ENCODE assay signal across 10 cellular contexts in the genomic region with DNA sequence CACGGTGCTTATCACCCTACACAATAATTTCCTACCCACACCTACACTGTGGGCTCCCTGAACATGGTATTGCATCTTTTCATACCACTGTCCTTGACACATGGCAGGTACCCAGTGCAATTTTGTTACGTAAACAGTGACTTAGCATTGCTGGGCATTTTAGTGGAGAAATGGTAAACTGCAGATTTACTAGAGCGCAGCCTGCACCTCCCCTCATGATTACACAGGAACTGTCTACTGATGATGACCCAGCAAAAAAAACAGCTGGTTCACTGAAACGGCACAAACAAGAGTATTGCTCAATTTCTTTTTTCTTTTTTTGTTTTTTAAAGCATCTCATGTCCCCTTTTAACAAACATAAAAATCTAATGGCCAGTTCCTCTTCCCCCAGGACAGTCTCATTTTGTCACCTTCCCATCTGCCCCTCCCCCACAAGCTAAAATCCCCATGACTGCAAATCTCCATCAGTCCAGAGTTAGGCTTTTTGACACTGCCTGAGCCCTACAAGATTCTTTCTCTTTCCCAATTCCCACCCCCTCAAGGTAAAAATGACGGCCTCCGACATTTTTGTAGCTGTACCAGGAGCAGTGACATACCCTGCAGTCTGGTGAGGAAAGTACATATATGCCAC. TPM values are rescaled to one million over a fixed set of nuclear protein-coding genes. Genes with fewer than 3 reads are reported as not detected.
A peak's percentile ranks its signal among the peaks of the same experiment; 100 is the strongest.
DNase-seq lines count a peak whose midpoint lies in the region; ATAC-seq, FAIRE-seq and TF ChIP-seq lines count a peak whose summit lies in the region.
"Had no signal": no experiment of that assay in that cellular context is flagged by ENCODE, and none has a peak within 500 bp of the region (broad histone marks: within the 10 kb centered on the region; RNA-seq: fewer than 3 reads in every experiment).

No MANE protein-coding gene starts in this region.

- TF ChIP-seq CTCF in activated CD8-positive, alpha-beta T cell treated with anti-CD3 and anti-CD28 coated beads for 36 hours (IDR thresholded peaks at IDR 0.05): no peak
- TF ChIP-seq CTCF in HepG2 (CRISPR knock-in tag; IDR thresholded peaks at IDR 0.05): no peak
- no peak for TF ChIP-seq CTCF in type B pancreatic cell (conservative IDR thresholded peaks at IDR 0.05)
- TF ChIP-seq CTCF in osteocyte (IDR thresholded peaks at IDR 0.05): no peak

- ATAC-seq in activated CD8-positive, alpha-beta T cell treated with anti-CD3 and anti-CD28 coated beads for 36 hours: no peak
- ATAC-seq in HepG2: no peak
- no peak for ATAC-seq in HG03159 (IDR thresholded peaks at IDR 0.05; ENCODE audit: unreplicated experiment)

- BruUV-seq in HepG2 (replicated peaks; lab: Mats Ljungman, UMichigan): no TSS peak

- no peak overlapping the region for H3K4me2 ChIP-seq in HepG2 (ENCODE audit: low read depth, low read length)

- CTCF ChIA-PET in activated naive CD4-positive, alpha-beta T cell treated with anti-CD3 and anti-CD28 coated beads, Interleukin-2, amount 10 ng/mL, durations not matched to agents 7 days and 5 days (lab: Charles Lee): interaction anchor here (1.4 kb wide), 1 partner anchor 104 kb away, joined by 8 read pairs; no protein-coding TSS in a partner anchor
- CTCF ChIA-PET in activated CD8-positive, alpha-beta T cell treated with anti-CD3 and anti-CD28 coated beads for 36 hours (lab: Charles Lee): interaction anchor here (1.0 to 1.8 kb wide), 5 partner anchors 13 to 185 kb away, joined by 3 to 7 read pairs (median 4); a partner anchor contains a TSS
- CTCF ChIA-PET in HepG2 (lab: Yijun Ruan, JAX; ENCODE audit: low intra/inter-chr PET ratio, low total read pairs): no interaction called here

- no peak for FAIRE-seq in HepG2 (lab: Jason Lieb, UNC)
- FAIRE-seq: pancreas had no signal

- H3K36me3 Mint-ChIP-seq in activated naive CD4-positive, alpha-beta T cell treated with anti-CD3 and anti-CD28 coated beads, Interleukin-2, amount 50 U/mL, for 24 hours: peaks cover 11% of the 10 kb centered on the region
- H3K36me3 Mint-ChIP-seq in activated naive CD4-positive, alpha-beta T cell treated with anti-CD3 and anti-CD28 coated beads, Interleukin-2, amount 10 ng/mL, durations not matched to agents 7 days and 5 days: peaks cover 49% of the 10 kb centered on the region
- peaks cover 23% of the 10 kb centered on the region for H3K36me3 Mint-ChIP-seq in activated CD8-positive, alpha-beta T cell treated with anti-CD3 and anti-CD28 coated beads for 36 hours (ENCODE audit: low read depth)
- H3K36me3 Mint-ChIP-seq in type B pancreatic cell (peaks cover 26% of the 10 kb centered on the region), osteocyte (ENCODE audit: unreplicated experiment) (peaks cover 36% of the 10 kb centered on the region)

- POLR2A ChIA-PET in activated CD8-positive, alpha-beta T cell treated with anti-CD3 and anti-CD28 coated beads for 36 hours (lab: Charles Lee): interaction anchor here (0.8 to 1.3 kb wide), 4 partner anchors 13 to 105 kb away, joined by 3 read pairs; no protein-coding TSS in a partner anchor
- POLR2A ChIA-PET in HepG2 (lab: Yijun Ruan, JAX): no interaction called here

- H3K4me3 ChIP-seq in HepG2 (replicated peaks in 1 of 3; ENCODE audit: insufficient read depth in 1 of 3, low read depth in 2 of 3, low read length in 3 of 3): no peak overlapping the region
- H3K4me3 ChIP-seq: pancreas had no signal

- H3K4me1 ChIP-seq in HepG2 (ENCODE audit: insufficient read depth, low read length): peaks cover 18% of the 10 kb centered on the region

- intact Hi-C loops in activated CD8-positive, alpha-beta T cell treated with anti-CD3 and anti-CD28 coated beads for 36 hours (cut with micrococcal nuclease): loop anchor here (5.0 kb wide), 1 partner anchor 73 kb away; no protein-coding TSS in a partner anchor
- intact Hi-C loops in HepG2 (cut with micrococcal nuclease; ENCODE audit: unreplicated experiment): no loop called here

- H3K4me1 Mint-ChIP-seq in activated naive CD4-positive, alpha-beta T cell treated with anti-CD3 and anti-CD28 coated beads, Interleukin-2, amount 50 U/mL, for 24 hours: peaks cover 35% of the 10 kb centered on the region
- H3K4me1 Mint-ChIP-seq in activated naive CD4-positive, alpha-beta T cell treated with anti-CD3 and anti-CD28 coated beads, Interleukin-2, amount 10 ng/mL, durations not matched to agents 7 days and 5 days: peaks cover 29% of the 10 kb centered on the region
- peaks cover 20% of the 10 kb centered on the region for H3K4me1 Mint-ChIP-seq in activated CD8-positive, alpha-beta T cell treated with anti-CD3 and anti-CD28 coated beads for 36 hours (ENCODE audit: low read depth)
- H3K4me1 Mint-ChIP-seq in type B pancreatic cell (ENCODE audit: unreplicated experiment) (peaks cover 23% of the 10 kb centered on the region), osteocyte (ENCODE audit: unreplicated experiment) (peaks cover 20% of the 10 kb centered on the region)

- H3K27ac ChIP-seq in HepG2 (ENCODE audit: extremely low read length, insufficient read depth, low read length): peak overlapping the region; percentile 32
- H3K27ac ChIP-seq: pancreas had no signal

- H3K36me3 ChIP-seq in HepG2 (replicated peaks in 1 of 2; ENCODE audit: control insufficient read depth in 1 of 2, insufficient read depth in 2 of 2, low read length in 2 of 2): peaks cover 12 to 38% of the 10 kb centered on the region in 2 experiments; a peak in 4 of 5 replicates

- no peak for TF ChIP-seq POLR2A in HepG2 (IDR thresholded peaks at IDR 0.05; ENCODE audit: insufficient read depth in 1 of 2, low read depth in 2 of 2, low read length in 2 of 2)

- 77% methylated on average over 6 of the region's 6 CpGs for WGBS in HepG2 (ENCODE audit: low lambda C conversion rate)

- peaks cover 15% of the 10 kb centered on the region for H3K79me2 ChIP-seq in HepG2 (ENCODE audit: insufficient read depth, low read length)

- no peak overlapping the region for H2AFZ ChIP-seq in HepG2 (ENCODE audit: low read length)

- no peaks in the 10 kb centered on the region for H3K9me3 ChIP-seq in HepG2 (ENCODE audit: low read length)
- H3K9me3 ChIP-seq: pancreas had no signal

- no peaks in the 10 kb centered on the region for H3K9me3 Mint-ChIP-seq in activated naive CD4-positive, alpha-beta T cell treated with anti-CD3 and anti-CD28 coated beads, Interleukin-2, amount 50 U/mL, for 24 hours
- no peaks in the 10 kb centered on the region for H3K9me3 Mint-ChIP-seq in activated naive CD4-positive, alpha-beta T cell treated with anti-CD3 and anti-CD28 coated beads, Interleukin-2, amount 10 ng/mL, durations not matched to agents 7 days and 5 days
- H3K9me3 Mint-ChIP-seq in activated CD8-positive, alpha-beta T cell treated with anti-CD3 and anti-CD28 coated beads for 36 hours: no peaks in the 10 kb centered on the region
- H3K9me3 Mint-ChIP-seq in type B pancreatic cell (no peaks in the 10 kb centered on the region), osteocyte (ENCODE audit: unreplicated experiment) (no peaks in the 10 kb centered on the region)

- in situ Hi-C loops in HepG2 (cut with HindIII; ENCODE audit: extremely low pct_ligation_motif_present, low pct_unique_long_range_greater_than_20kb): no loop called here

- no peaks in the 10 kb centered on the region for H4K20me1 ChIP-seq in HepG2 (ENCODE audit: insufficient read depth, low read length)

- TF ChIP-seq EP300 in HepG2 (IDR thresholded peaks at IDR 0.05; ENCODE audit: low read depth in 2 of 2, low read length in 2 of 2) (no peak), HepG2 (CRISPR knock-in tag; IDR thresholded peaks at IDR 0.05; ENCODE audit: borderline replicate concordance) (peak; percentile 44; the same call in 1 of the 2 replicates)

- no peak for DNase-seq in activated naive CD4-positive, alpha-beta T cell treated with anti-CD3 and anti-CD28 coated beads, Interleukin-2, amount 10 ng/mL, durations not matched to agents 7 days and 5 days
- DNase-seq in activated CD8-positive, alpha-beta T cell treated with anti-CD3 and anti-CD28 coated beads for 36 hours: no peak
- DNase-seq in HepG2 (ENCODE audit: low spot score): peak; percentile 62
- DNase-seq in type B pancreatic cell (ENCODE audit: extremely low spot score, unreplicated experiment): no peak
- DNase-seq in osteocyte (ENCODE audit: extremely low spot score, unreplicated experiment): no peak
- DNase-seq in stimulated activated naive CD4-positive, alpha-beta T cell (lab: John Stamatoyannopoulos, UW): no peak
- DNase-seq: NCI-H510A treated with DMSO at 0.1 percent for 48 hours, pancreas had no signal

- H3K27me3 ChIP-seq in HepG2 (ENCODE audit: control insufficient read depth in 1 of 2, insufficient read depth in 2 of 2, low read length in 2 of 2): peaks cover 0 to 17% of the 10 kb centered on the region in 2 experiments; a peak in 4 of 5 replicates
- H3K27me3 ChIP-seq: pancreas had no signal

- no peak overlapping the region for H3K9ac ChIP-seq in HepG2 (ENCODE audit: insufficient read depth, low read depth, low read length)

- TF ChIP-seq RAD21 in HepG2 (CRISPR knock-in tag; IDR thresholded peaks at IDR 0.05): no peak

- peak overlapping the region; percentile 83 for H3K27ac Mint-ChIP-seq in activated naive CD4-positive, alpha-beta T cell treated with anti-CD3 and anti-CD28 coated beads, Interleukin-2, amount 50 U/mL, for 24 hours
- H3K27ac Mint-ChIP-seq in activated naive CD4-positive, alpha-beta T cell treated with anti-CD3 and anti-CD28 coated beads, Interleukin-2, amount 10 ng/mL, durations not matched to agents 7 days and 5 days: no peak overlapping the region
- peak overlapping the region; percentile 58 for H3K27ac Mint-ChIP-seq in activated CD8-positive, alpha-beta T cell treated with anti-CD3 and anti-CD28 coated beads for 36 hours
- H3K27ac Mint-ChIP-seq in type B pancreatic cell: peak overlapping the region; percentile 29
- no peak overlapping the region for H3K27ac Mint-ChIP-seq in osteocyte (ENCODE audit: unreplicated experiment)

- H3K27me3 Mint-ChIP-seq in activated naive CD4-positive, alpha-beta T cell treated with anti-CD3 and anti-CD28 coated beads, Interleukin-2, amount 50 U/mL, for 24 hours: no peaks in the 10 kb centered on the region
- H3K27me3 Mint-ChIP-seq in activated naive CD4-positive, alpha-beta T cell treated with anti-CD3 and anti-CD28 coated beads, Interleukin-2, amount 10 ng/mL, durations not matched to agents 7 days and 5 days: no peaks in the 10 kb centered on the region
- no peaks in the 10 kb centered on the region for H3K27me3 Mint-ChIP-seq in activated CD8-positive, alpha-beta T cell treated with anti-CD3 and anti-CD28 coated beads for 36 hours
- H3K27me3 Mint-ChIP-seq in type B pancreatic cell: peaks cover 14% of the 10 kb centered on the region
- H3K27me3 Mint-ChIP-seq in osteocyte (ENCODE audit: unreplicated experiment): peaks cover 15% of the 10 kb centered on the region

- H3K4me3 Mint-ChIP-seq in activated naive CD4-positive, alpha-beta T cell treated with anti-CD3 and anti-CD28 coated beads, Interleukin-2, amount 50 U/mL, for 24 hours: no peak overlapping the region
- H3K4me3 Mint-ChIP-seq in activated naive CD4-positive, alpha-beta T cell treated with anti-CD3 and anti-CD28 coated beads, Interleukin-2, amount 10 ng/mL, durations not matched to agents 7 days and 5 days: no peak overlapping the region
- H3K4me3 Mint-ChIP-seq in activated CD8-positive, alpha-beta T cell treated with anti-CD3 and anti-CD28 coated beads for 36 hours: no peak overlapping the region
- H3K4me3 Mint-ChIP-seq in type B pancreatic cell (peak overlapping the region; percentile 98), osteocyte (ENCODE audit: unreplicated experiment) (no peak overlapping the region)

RNA-seq across cellular contexts. Expression of a gene that starts 2.8 kb away (rescaled TPM):
- 10 to 100 TPM; 12.6 to 13.0 TPM for total RNA-seq in activated CD8-positive, alpha-beta T cell treated with anti-CD3 and anti-CD28 coated beads for 36 hours
- 8.0 and 8.1 TPM in 2 replicates for total RNA-seq in HepG2 (2016; rRNA removed; fragmentation: Illumina TruSeq; extraction: Trizol)
- total RNA-seq in HepG2 (2016; cell fraction: cytosol; rRNA removed; fragmentation: Illumina TruSeq; extraction: Trizol; ENCODE audit: low read depth): 1.4 and 1.5 TPM in 2 replicates
- total RNA-seq in HepG2 (2016; cell fraction: insoluble cytoplasmic fraction; rRNA removed; fragmentation: Illumina TruSeq; extraction: Trizol): 6.1 and 8.8 TPM in 2 replicates
- total RNA-seq in HepG2 (2016; cell fraction: membrane; rRNA removed; fragmentation: Illumina TruSeq; extraction: Trizol): 4.5 and 5.4 TPM in 2 replicates
- 6.8 and 7.9 TPM in 2 replicates for total RNA-seq in HepG2 (2016; cell fraction: nucleus; rRNA removed; fragmentation: Illumina TruSeq; extraction: Trizol)
- 3.8 and 4.1 TPM in 2 replicates for polyA plus RNA-seq in HepG2 (2011; rRNA removed)
- 2.1 and 2.5 TPM in 2 replicates for polyA plus RNA-seq in HepG2 (2011; cell fraction: cytosol; rRNA removed)
- 12.0 and 13.8 TPM in 2 replicates for polyA plus RNA-seq in HepG2 (2011; cell fraction: nucleus; rRNA removed)
- polyA plus RNA-seq in HepG2 (2012): 3.9 and 4.3 TPM in 2 replicates
- polyA plus RNA-seq in HepG2 (2016; cell fraction: cytosol; fragmentation: Illumina TruSeq; extraction: Trizol; ENCODE audit: low read depth): 0.61 and 0.66 TPM in 2 replicates
- polyA plus RNA-seq in HepG2 (2016; cell fraction: insoluble cytoplasmic fraction; fragmentation: Illumina TruSeq; extraction: Trizol; ENCODE audit: low read depth): 4.8 and 8.0 TPM in 2 replicates
- 1.5 and 1.8 TPM in 2 replicates for polyA plus RNA-seq in HepG2 (2016; cell fraction: membrane; fragmentation: Illumina TruSeq; extraction: Trizol; ENCODE audit: low read depth)
- polyA plus RNA-seq in HepG2 (2016; cell fraction: nucleus; fragmentation: Illumina TruSeq; extraction: Trizol; ENCODE audit: insufficient read depth, low read depth): 15.0 and 16.0 TPM in 2 replicates
- 11.2 and 15.4 TPM in 2 replicates for polyA minus RNA-seq in HepG2 (2011; rRNA and poly(A)+ RNA removed; ENCODE audit: low replicate concordance)
- polyA minus RNA-seq in HepG2 (2011; cell fraction: cytosol; rRNA and poly(A)+ RNA removed): 4.7 and 5.1 TPM in 2 replicates
- 10.4 and 12.0 TPM in 2 replicates for polyA minus RNA-seq in HepG2 (2011; cell fraction: nucleus; rRNA and poly(A)+ RNA removed)
- total RNA-seq in type B pancreatic cell (ENCODE audit: low replicate concordance): 20.2 and 20.4 TPM in 2 replicates
- 19.1 and 20.5 TPM in 2 replicates for total RNA-seq in osteocyte

RNA-seq across cellular contexts. Expression of a gene that starts 34.0 kb away (rescaled TPM):
- total RNA-seq in activated CD8-positive, alpha-beta T cell treated with anti-CD3 and anti-CD28 coated beads for 36 hours: 10 to 100 TPM; 11.7 to 12.5 TPM
- 4.4 and 6.0 TPM in 2 replicates for total RNA-seq in HepG2 (2016; rRNA removed; fragmentation: Illumina TruSeq; extraction: Trizol)
- total RNA-seq in HepG2 (2016; cell fraction: cytosol; rRNA removed; fragmentation: Illumina TruSeq; extraction: Trizol; ENCODE audit: low read depth): 1.1 and 1.2 TPM in 2 replicates
- total RNA-seq in HepG2 (2016; cell fraction: insoluble cytoplasmic fraction; rRNA removed; fragmentation: Illumina TruSeq; extraction: Trizol): 3.5 and 5.9 TPM in 2 replicates
- total RNA-seq in HepG2 (2016; cell fraction: membrane; rRNA removed; fragmentation: Illumina TruSeq; extraction: Trizol): 4.0 and 4.1 TPM in 2 replicates
- total RNA-seq in HepG2 (2016; cell fraction: nucleus; rRNA removed; fragmentation: Illumina TruSeq; extraction: Trizol): 3.7 and 3.9 TPM in 2 replicates
- 3.8 and 4.8 TPM in 2 replicates for polyA plus RNA-seq in HepG2 (2011; rRNA removed)
- 3.9 and 5.3 TPM in 2 replicates for polyA plus RNA-seq in HepG2 (2011; cell fraction: cytosol; rRNA removed)
- 3.7 and 3.8 TPM in 2 replicates for polyA plus RNA-seq in HepG2 (2011; cell fraction: nucleus; rRNA removed)
- polyA plus RNA-seq in HepG2 (2012): 3.7 and 4.3 TPM in 2 replicates
- polyA plus RNA-seq in HepG2 (2016; cell fraction: cytosol; fragmentation: Illumina TruSeq; extraction: Trizol; ENCODE audit: low read depth): 0.96 and 1.2 TPM in 2 replicates
- polyA plus RNA-seq in HepG2 (2016; cell fraction: insoluble cytoplasmic fraction; fragmentation: Illumina TruSeq; extraction: Trizol; ENCODE audit: low read depth): 7.4 and 9.5 TPM in 2 replicates
- 3.4 and 3.5 TPM in 2 replicates for polyA plus RNA-seq in HepG2 (2016; cell fraction: membrane; fragmentation: Illumina TruSeq; extraction: Trizol; ENCODE audit: low read depth)
- 7.3 and 8.5 TPM in 2 replicates for polyA plus RNA-seq in HepG2 (2016; cell fraction: nucleus; fragmentation: Illumina TruSeq; extraction: Trizol; ENCODE audit: insufficient read depth, low read depth)
- polyA minus RNA-seq in HepG2 (2011; rRNA and poly(A)+ RNA removed; ENCODE audit: low replicate concordance): 5.7 and 8.2 TPM in 2 replicates
- polyA minus RNA-seq in HepG2 (2011; cell fraction: cytosol; rRNA and poly(A)+ RNA removed): 5.0 and 5.4 TPM in 2 replicates
- 3.2 and 3.7 TPM in 2 replicates for polyA minus RNA-seq in HepG2 (2011; cell fraction: nucleus; rRNA and poly(A)+ RNA removed)
- 17.4 and 17.6 TPM in 2 replicates for total RNA-seq in type B pancreatic cell (ENCODE audit: low replicate concordance)
- 16.3 and 17.1 TPM in 2 replicates for total RNA-seq in osteocyte

Comparison
In these comparisons a context has a peak if more than half of its experiments do, and no peak if none do; other contexts are left out.
1. H3K27ac Mint-ChIP-seq: peak in activated naive CD4-positive, alpha-beta T cell treated with anti-CD3 and anti-CD28 coated beads, Interleukin-2, amount 50 U/mL, for 24 hours (single experiment), activated CD8-positive, alpha-beta T cell treated with anti-CD3 and anti-CD28 coated beads for 36 hours (single experiment) and type B pancreatic cell (single experiment); none in activated naive CD4-positive, alpha-beta T cell treated with anti-CD3 and anti-CD28 coated beads, Interleukin-2, amount 10 ng/mL, durations not matched to agents 7 days and 5 days (single experiment) and osteocyte (single experiment).